8 cellular contexts compared by ENCODE assay signal in genomic region chr12:76084277-76085158, GRCh38. TPM values are rescaled to one million over a fixed set of nuclear protein-coding genes. Genes with fewer than 3 reads are reported as not detected.
A peak's percentile ranks its signal among the peaks of the same experiment; 100 is the strongest.
DNase-seq lines count a peak whose midpoint lies in the region; ATAC-seq and TF ChIP-seq lines count a peak whose summit lies in the region.

NAP1L1 (minus strand) TSS chr12:76084685; CDS start chr12:76074219, 10,466 bp downstream.

- H3K9me3 Mint-ChIP-seq in effector memory CD8-positive, alpha-beta T cell, result no peaks in the 10 kb centered on the region

- H3K27ac ChIP-seq in mesenchymal stem cell (ENCODE audit: low read length, poor library complexity, severe bottlenecking), result peak within 1 kb of the TSS; percentile 82

- peak within 1 kb of the TSS; percentile 98 for H2BK120ac ChIP-seq in mesenchymal stem cell (ENCODE audit: low read depth, low read length)

- no peak for TF ChIP-seq CTCF in GM20000 (IDR thresholded peaks at IDR 0.05; ENCODE audit: extremely low read depth, missing control alignments)

- H3K4me2 ChIP-seq in mesenchymal stem cell (ENCODE audit: low read length, poor library complexity, severe bottlenecking), result peak within 1 kb of the TSS; percentile 93

- DNase-seq in CMK (ENCODE audit: low read depth), result peak; percentile 73
- peak; percentile 98 for DNase-seq in GM20000 (ENCODE audit: low spot score)
- peak; percentile 97 for DNase-seq in HT-29 (ENCODE audit: low spot score)
- peak; percentile 96 to 97 for DNase-seq in NOMO-1 (lab: John Stamatoyannopoulos, UW; ENCODE audit: unreplicated experiment in 2 of 2)
- DNase-seq in activated CD8-positive, alpha-beta memory T cell treated with anti-CD3 and anti-CD28 coated beads for 4 hours (ENCODE audit: low read depth in 2 of 2), result peak; percentile 95 to 96
- DNase-seq in effector memory CD8-positive, alpha-beta T cell, result peak; percentile 96 to 97 (median 97)
- peak; percentile 99 for DNase-seq in mesenchymal stem cell
- DNase-seq in stimulated activated CD8-positive, alpha-beta memory T cell treated with anti-CD3 and anti-CD28 coated beads, Interleukin-12 subunit alpha, Interleukin-12 subunit beta, amount 100 ng/mL, for 4 hours (ENCODE audit: low read depth), result peak; percentile 95

- peak within 1 kb of the TSS; percentile 72 to 74 for H3K14ac ChIP-seq in mesenchymal stem cell (ENCODE audit: low read length in 2 of 2)

- H3K4me1 ChIP-seq in mesenchymal stem cell (ENCODE audit: control insufficient read depth, insufficient read depth, low read depth, low read length), result peaks cover 3% of the 10 kb centered on the region

- peaks cover 38 to 46% of the 10 kb centered on the region in 2 donors for H3K4me1 Mint-ChIP-seq in effector memory CD8-positive, alpha-beta T cell (ENCODE audit: low read depth in 2 of 2)

- H3K79me1 ChIP-seq in mesenchymal stem cell (replicated peaks; ENCODE audit: low read length, poor library complexity, severe bottlenecking), result no peaks in the 10 kb centered on the region

- H3K23ac ChIP-seq in mesenchymal stem cell (ENCODE audit: low read length in 2 of 2), result peak within 1 kb of the TSS in 1 of 2 experiments; percentile 16

- peak within 1 kb of the TSS; percentile 95 for H3K4ac ChIP-seq in mesenchymal stem cell (ENCODE audit: low read depth in 1 of 2, low read length in 2 of 2)

- H3K36me3 Mint-ChIP-seq in effector memory CD8-positive, alpha-beta T cell (ENCODE audit: insufficient read depth), result peaks cover 30% of the 10 kb centered on the region

- peak within 1 kb of the TSS; percentile 95 to 97 for H3K18ac ChIP-seq in mesenchymal stem cell (ENCODE audit: low read depth in 1 of 2, low read length in 2 of 2)

- H3K9me3 ChIP-seq in mesenchymal stem cell (ENCODE audit: control insufficient read depth, low read length), result peaks cover 3% of the 10 kb centered on the region

- ATAC-seq in effector memory CD8-positive, alpha-beta T cell (replicated peaks), result peak; percentile 79

- peak within 1 kb of the TSS; percentile 100 for H2BK15ac ChIP-seq in mesenchymal stem cell (ENCODE audit: low read depth, poor library complexity, severe bottlenecking)

- peak within 1 kb of the TSS; percentile 100 for H3K27ac Mint-ChIP-seq in effector memory CD8-positive, alpha-beta T cell

- peak within 1 kb of the TSS; percentile 96 for H4K8ac ChIP-seq in mesenchymal stem cell (ENCODE audit: low read length)

- peak within 1 kb of the TSS; percentile 97 for H4K91ac ChIP-seq in mesenchymal stem cell (ENCODE audit: low read length)

- peak within 1 kb of the TSS; percentile 46 for H2AFZ ChIP-seq in mesenchymal stem cell (ENCODE audit: low read depth, low read length)

- peak within 1 kb of the TSS; percentile 97 to 100 for H3K4me3 Mint-ChIP-seq in effector memory CD8-positive, alpha-beta T cell

- H2BK12ac ChIP-seq in mesenchymal stem cell (ENCODE audit: low read length in 2 of 2), result peak within 1 kb of the TSS; percentile 31 to 82

- no peak within 1 kb of the TSS for H2AK5ac ChIP-seq in mesenchymal stem cell (ENCODE audit: low read length, severe bottlenecking)

- H3K27me3 ChIP-seq in mesenchymal stem cell (ENCODE audit: control insufficient read depth in 1 of 2, insufficient read depth in 1 of 2, low read length in 2 of 2), result no peaks in the 10 kb centered on the region

- WGBS in mesenchymal stem cell, result under 1% methylated on average over 85 of the region's 85 CpGs

- H2BK5ac ChIP-seq in mesenchymal stem cell (ENCODE audit: low read depth, low read length, poor library complexity, severe bottlenecking), result peak within 1 kb of the TSS; percentile 71

- peak within 1 kb of the TSS; percentile 84 to 96 for H3K4me3 ChIP-seq in mesenchymal stem cell (ENCODE audit: insufficient read depth in 1 of 2, low read depth in 1 of 2, low read length in 2 of 2)

- peak within 1 kb of the TSS; percentile 99 for H3K9ac ChIP-seq in mesenchymal stem cell (ENCODE audit: low read length)

- peaks cover 3 to 13% of the 10 kb centered on the region in 2 experiments for H3K36me3 ChIP-seq in mesenchymal stem cell (ENCODE audit: control insufficient read depth in 1 of 2, insufficient read depth in 2 of 2, low read depth in 1 of 2, low read length in 2 of 2)

- no peaks in the 10 kb centered on the region for H3K27me3 Mint-ChIP-seq in effector memory CD8-positive, alpha-beta T cell

RNA-seq across cellular contexts. Expression of gene NAP1L1, which starts in this region (rescaled TPM):
- total RNA-seq in HT-29 (2014; rRNA removed; shearing (Covaris generic)), result 111 and 121 TPM in 2 replicates
- 781 TPM for polyA plus RNA-seq in mesenchymal stem cell (2013, experiment 1 of 2)
- polyA plus RNA-seq in mesenchymal stem cell (2013, experiment 2 of 2), result 820 TPM

Comparison
In these comparisons a context has a peak if more than half of its experiments do, and no peak if none do; other contexts are left out.
1. Peak in every context shown above with its lines: DNase-seq, ATAC-seq, H3K4me3 ChIP-seq and H3K27ac ChIP-seq.